In the genomic region with DNA sequence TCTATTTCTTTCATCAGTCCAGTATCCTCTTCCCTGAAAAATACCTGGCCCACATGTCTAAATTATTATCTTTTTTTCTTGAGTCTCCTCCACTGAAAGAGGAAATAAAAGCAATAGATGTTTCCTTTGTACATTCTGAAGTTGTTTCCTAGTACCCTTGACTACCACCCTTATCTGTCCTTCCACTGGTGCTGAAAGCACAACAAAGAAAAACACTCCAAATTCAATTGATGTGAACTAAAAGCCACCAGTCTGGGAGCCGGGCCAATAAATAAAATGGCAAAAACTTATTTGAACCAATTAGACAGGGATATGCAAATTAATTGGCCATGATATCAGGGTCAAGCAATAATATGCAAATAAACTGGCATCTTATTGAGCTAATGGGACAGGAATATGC, we compare ENCODE assay signal across 20 cellular contexts.
"Had no signal": no experiment of that assay in that cellular context is flagged by ENCODE, and none has a peak within 500 bp of the region (broad histone marks: within the 10 kb centered on the region; RNA-seq: fewer than 3 reads in every experiment).

No MANE protein-coding gene starts in this region.

- H3K36me3 ChIP-seq: gastroesophageal sphincter, left lung, suprapubic skin, upper lobe of right lung had no signal

- H3K4me3 ChIP-seq: coronary artery, gastroesophageal sphincter, left lung, psoas muscle, suprapubic skin, upper lobe of right lung had no signal

- ATAC-seq: activated CD8-positive, alpha-beta T cell treated with anti-CD3 and anti-CD28 coated beads, Interleukin-2, amount 10 ng/mL, durations not matched to agents 7 days and 5 days; activated naive CD8-positive, alpha-beta T cell treated with anti-CD3 and anti-CD28 coated beads, Interleukin-2, amount 50 U/mL, for 24 hours; gastroesophageal sphincter; left lung; psoas muscle; stimulated activated naive CD8-positive, alpha-beta T cell treated with anti-CD3 and anti-CD28 coated beads, Interleukin-15, Interleukin-2, amounts not matched to agents 100 U/mL and 50 U/mL, for 24 hours; T-cell; upper lobe of right lung; WTC11 had no signal

- H3K27ac ChIP-seq: coronary artery, epithelial cell of prostate, gastroesophageal sphincter, left lung, psoas muscle, suprapubic skin, upper lobe of right lung had no signal

- H3K4me1 ChIP-seq: gastroesophageal sphincter, left lung, psoas muscle, suprapubic skin, upper lobe of right lung had no signal

- H3K9me3 ChIP-seq: gastroesophageal sphincter, left lung, psoas muscle, suprapubic skin, upper lobe of right lung had no signal

- DNase-seq: activated CD4-positive, alpha-beta T cell treated with anti-CD3 and anti-CD28 coated beads for 48 hours; activated CD8-positive, alpha-beta memory T cell treated with anti-CD3 and anti-CD28 coated beads, Interleukin-2, amount 50 U/mL, for 48 hours; activated CD8-positive, alpha-beta T cell treated with anti-CD3 and anti-CD28 coated beads, Interleukin-2, amount 10 ng/mL, durations not matched to agents 7 days and 5 days; activated naive CD4-positive, alpha-beta T cell treated with Interleukin-2 at 50 U/mL for 16 hours; activated naive CD8-positive, alpha-beta T cell treated with anti-CD3 and anti-CD28 coated beads, Interleukin-2, amount 50 U/mL, for 24 hours; central memory CD4-positive, alpha-beta T cell; effector CD8-positive, alpha-beta T cell; left lung; mesenchymal stem cell; psoas muscle; stimulated activated CD4-positive, alpha-beta T cell treated with anti-CD3 and anti-CD28 coated beads, Interleukin-4, amount 100 ng/mL, for 1 hour; stimulated activated CD8-positive, alpha-beta memory T cell treated with anti-CD3 and anti-CD28 coated beads, Interleukin-4, amount 100 ng/mL, for 48 hours; stimulated activated naive CD8-positive, alpha-beta T cell treated with anti-CD3 and anti-CD28 coated beads, Interleukin-15, Interleukin-2, amounts not matched to agents 100 U/mL and 50 U/mL, for 24 hours; T-cell; upper lobe of right lung had no signal

- H3K27me3 ChIP-seq: gastroesophageal sphincter, left lung, suprapubic skin, upper lobe of right lung had no signal
